Comparison of ENCODE assay signal across 13 cellular contexts in the genomic region with DNA sequence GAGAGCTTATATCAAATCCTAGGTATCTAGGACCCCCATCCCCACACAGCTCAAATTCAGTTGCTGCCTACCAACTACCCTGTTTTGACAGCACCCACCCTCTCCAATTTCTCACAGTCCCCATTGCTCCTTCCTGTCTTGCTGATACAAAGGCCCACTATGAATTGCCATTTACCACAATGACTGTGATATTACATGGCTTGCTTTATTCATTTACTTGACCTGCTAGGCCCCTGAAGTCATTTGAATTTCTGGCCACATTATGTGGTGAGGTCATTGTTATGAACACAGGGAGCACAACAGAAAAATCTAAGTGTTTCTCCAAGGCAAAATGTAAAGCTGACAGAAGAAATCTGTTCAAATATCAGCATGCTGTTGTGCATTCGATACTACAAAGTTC.
DNase-seq lines count a peak whose midpoint lies in the region; ATAC-seq and FAIRE-seq lines count a peak whose summit lies in the region.
"Had no signal": no experiment of that assay in that cellular context is flagged by ENCODE, and none has a peak within 500 bp of the region (broad histone marks: within the 10 kb centered on the region; RNA-seq: fewer than 3 reads in every experiment).

No MANE protein-coding gene starts in this region.

- DNase-seq in RCC 7860 (ENCODE audit: low spot score), result peak; percentile 60
- DNase-seq in kidney tubule cell (ENCODE audit: low spot score), result peak; percentile 81
- no peak for DNase-seq in right cardiac atrium
- no peak for DNase-seq in NCI-H2227 treated with DMSO at 0.1 percent for 48 hours (lab: John Stamatoyannopoulos, UW)
- no peak for DNase-seq in AML-193 (lab: John Stamatoyannopoulos, UW)
- DNase-seq: activated CD8-positive, alpha-beta T cell treated with anti-CD3 and anti-CD28 coated beads, Interleukin-2, amount 10 ng/mL, durations not matched to agents 7 days and 5 days; activated effector memory CD4-positive, alpha-beta T cell treated with anti-CD3 and anti-CD28 coated beads, Interleukin-2, amount 50 U/mL, for 16 hours; effector memory CD4-positive, alpha-beta T cell; SK-N-SH had no signal

- peak; percentile 74 for FAIRE-seq in RCC 7860 (lab: Jason Lieb, UNC)
- FAIRE-seq: frontal cortex had no signal

- H3K4me3 ChIP-seq in right cardiac atrium (ENCODE audit: low read length), result no peak overlapping the region

- intact Hi-C loops in right cardiac atrium (cut with DNase I), result loop anchor here in 1 of 4 donors (10.0 kb wide), 1 partner anchor 376 kb away; no protein-coding TSS in a partner anchor

- WGBS in right cardiac atrium, result 63% methylated on average over 1 of the region's 1 CpG

- ATAC-seq in GM18508 (IDR thresholded peaks at IDR 0.05; ENCODE audit: insufficient read depth, unreplicated experiment) (peak; percentile 65), HG02798 (IDR thresholded peaks at IDR 0.05; ENCODE audit: poor library complexity, unreplicated experiment) (peak; percentile 53), right cardiac atrium (no peak), HG02885 (IDR thresholded peaks at IDR 0.05; ENCODE audit: poor library complexity, unreplicated experiment) (no peak)
- ATAC-seq: activated CD8-positive, alpha-beta T cell treated with anti-CD3 and anti-CD28 coated beads, Interleukin-2, amount 10 ng/mL, durations not matched to agents 7 days and 5 days had no signal

- H3K9me3 ChIP-seq in right cardiac atrium (ENCODE audit: control insufficient read depth, low read length), result no peaks in the 10 kb centered on the region
- H3K9me3 ChIP-seq: SK-N-SH had no signal

- no peaks in the 10 kb centered on the region for H3K27me3 ChIP-seq in right cardiac atrium (ENCODE audit: control insufficient read depth, insufficient read depth)

- peaks cover 2% of the 10 kb centered on the region for H3K4me1 ChIP-seq in right cardiac atrium (ENCODE audit: control insufficient read depth, insufficient read depth, low read length)

- H3K27ac ChIP-seq in right cardiac atrium (ENCODE audit: low read length), result no peak overlapping the region

Comparison
In these comparisons a context has a peak if more than half of its experiments do, and no peak if none do; other contexts are left out.
1. ATAC-seq: peak in GM18508 (single experiment) and HG02798 (single experiment); none in right cardiac atrium (0 of 2) and HG02885 (single experiment).
2. DNase-seq: peak in RCC 7860 (single experiment) and kidney tubule cell (single experiment); none in right cardiac atrium (0 of 3), NCI-H2227 treated with DMSO at 0.1 percent for 48 hours (single experiment) and AML-193 (0 of 2).